ENCODE assay signal across 8 cellular contexts in the genomic region with DNA sequence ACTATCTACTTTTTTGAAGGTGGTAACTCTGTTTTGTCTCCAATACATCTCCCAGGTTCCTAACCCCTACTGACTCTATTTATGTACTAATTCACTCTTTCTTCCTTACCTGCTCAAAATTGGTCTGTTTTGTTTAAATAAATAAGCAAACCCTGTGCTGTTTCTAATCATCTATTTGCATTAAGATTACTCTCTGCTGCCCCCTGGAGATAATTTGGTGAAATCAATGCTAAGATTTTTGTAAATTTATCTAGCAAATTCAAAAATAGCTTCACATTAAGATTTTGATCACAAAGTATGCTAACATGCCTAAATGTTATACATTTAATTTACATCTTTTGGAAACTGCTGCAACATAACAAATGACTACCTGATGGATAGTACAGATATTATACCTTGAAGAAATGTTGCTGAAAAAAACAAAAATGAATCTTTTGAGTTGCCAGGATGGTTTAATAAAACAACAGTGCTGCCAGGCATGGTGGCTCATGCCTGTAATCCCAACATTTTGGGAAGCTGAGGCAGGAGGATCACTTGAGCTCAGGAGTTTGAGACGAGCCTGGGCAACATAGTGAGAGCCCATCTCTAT. TPM values are rescaled to one million over a fixed set of nuclear protein-coding genes. Genes with fewer than 3 reads are reported as not detected.
DNase-seq lines count a peak whose midpoint lies in the region; ATAC-seq, FAIRE-seq and TF ChIP-seq lines count a peak whose summit lies in the region.

No MANE protein-coding gene starts in this region.

- no peak overlapping the region for H3K4me3 Mint-ChIP-seq in osteocyte (ENCODE audit: unreplicated experiment)

- H3K27ac ChIP-seq in OCI-LY7 (ENCODE audit: low read depth, low read length, poor library complexity, severe bottlenecking) = no peak overlapping the region
- H3K27ac ChIP-seq in endothelial cell of umbilical vein (ENCODE audit: insufficient read depth, low read depth, low read length) = no peak overlapping the region

- H3K9me3 Mint-ChIP-seq in osteocyte (ENCODE audit: unreplicated experiment) = no peaks in the 10 kb centered on the region

- TF ChIP-seq POLR2A in endothelial cell of umbilical vein (IDR thresholded peaks at IDR 0.05; ENCODE audit: low read depth, low read length) = no peak

- DNase-seq in AML-193 (lab: John Stamatoyannopoulos, UW) (peak; percentile 78 to 84), GM13976 (ENCODE audit: low spot score) (no peak), OCI-LY7 (ENCODE audit: low spot score) (peak; percentile 63), endothelial cell of umbilical vein (ENCODE audit: low read depth, low spot score) (peak; percentile 48), osteocyte (ENCODE audit: extremely low spot score, unreplicated experiment) (no peak)
- no peak for DNase-seq in activated CD8-positive, alpha-beta memory T cell treated with anti-CD3 and anti-CD28 coated beads, Interleukin-2, amount 50 U/mL, for 4 hours
- no peak for DNase-seq in activated naive CD4-positive, alpha-beta T cell (lab: John Stamatoyannopoulos, UW)

- H3K4me3 ChIP-seq in OCI-LY7 (ENCODE audit: low read depth, low read length, poor library complexity, severe bottlenecking) = no peak overlapping the region
- H3K4me3 ChIP-seq in endothelial cell of umbilical vein (replicated peaks in 1 of 3; ENCODE audit: insufficient read depth in 1 of 3, low read depth in 1 of 3, low read length in 3 of 3) = no peak overlapping the region

- H4K20me1 ChIP-seq in OCI-LY7 (ENCODE audit: insufficient read depth, low read length) (no peaks in the 10 kb centered on the region), endothelial cell of umbilical vein (replicated peaks; ENCODE audit: control insufficient read depth, extremely low read depth, insufficient read depth, low read length) (no peaks in the 10 kb centered on the region)

- peak; percentile 10 for TF ChIP-seq CTCF in GM13976 (IDR thresholded peaks at IDR 0.05; ENCODE audit: borderline replicate concordance, control extremely low read depth, extremely low read depth, insufficient read depth, missing control alignments)
- peak; percentile 94 for TF ChIP-seq CTCF in OCI-LY7 (conservative IDR thresholded peaks at IDR 0.05; ENCODE audit: low read length)
- TF ChIP-seq CTCF in endothelial cell of umbilical vein (IDR thresholded peaks at IDR 0.05; ENCODE audit: extremely low read depth in 1 of 2, insufficient read depth in 1 of 2, low read depth in 1 of 2, low read length in 2 of 2) = peak; percentile 34 to 36
- peak; percentile 73 for TF ChIP-seq CTCF in osteocyte (IDR thresholded peaks at IDR 0.05)

- FAIRE-seq in endothelial cell of umbilical vein (lab: Jason Lieb, UNC) = peak; percentile 61

- no peak overlapping the region for H2AFZ ChIP-seq in OCI-LY7 (ENCODE audit: low read length)
- H2AFZ ChIP-seq in endothelial cell of umbilical vein (ENCODE audit: low read depth, low read length) = no peak overlapping the region

- peaks cover 13% of the 10 kb centered on the region for H3K27me3 Mint-ChIP-seq in osteocyte (ENCODE audit: unreplicated experiment)

- peaks cover 4% of the 10 kb centered on the region for H3K4me1 Mint-ChIP-seq in osteocyte (ENCODE audit: unreplicated experiment)

- no peaks in the 10 kb centered on the region for H3K9me1 ChIP-seq in endothelial cell of umbilical vein (replicated peaks; ENCODE audit: control insufficient read depth, extremely low read depth, insufficient read depth, low read length)

- in situ Hi-C loops in GM13976 (cut with MboI; ENCODE audit: low sequenced_read_pairs, unreplicated experiment) = loop anchor here (5.0 to 25.0 kb wide), 4 partner anchors 235 to 842 kb away; a partner anchor contains a TSS

- H3K4me2 ChIP-seq in OCI-LY7 (ENCODE audit: low read length) (no peak overlapping the region), endothelial cell of umbilical vein (ENCODE audit: insufficient read depth, low read length) (no peak overlapping the region)

- CTCF ChIA-PET in OCI-LY7 (lab: Charles Lee; ENCODE audit: unreplicated experiment) = interaction anchor here (1.3 to 1.6 kb wide), 2 partner anchors 8 to 244 kb away, joined by 8 to 12 read pairs; no protein-coding TSS in a partner anchor
- CTCF ChIA-PET in endothelial cell of umbilical vein (lab: Charles Lee) = interaction anchor here (0.6 to 5.9 kb wide), 48 partner anchors 8 to 932 kb away, joined by 3 to 184 read pairs (median 4); a partner anchor contains a TSS

- ATAC-seq in HG03097 (IDR thresholded peaks at IDR 0.05; ENCODE audit: low FRiP score, unreplicated experiment) = no peak

- no peak overlapping the region for H3K27ac Mint-ChIP-seq in osteocyte (ENCODE audit: unreplicated experiment)

- H3K36me3 ChIP-seq in OCI-LY7 (ENCODE audit: insufficient read depth, low read length) = no peaks in the 10 kb centered on the region
- H3K36me3 ChIP-seq in endothelial cell of umbilical vein (ENCODE audit: control insufficient read depth in 2 of 2, extremely low read depth in 1 of 2, insufficient read depth in 2 of 2, low read length in 2 of 2) = no peaks in the 10 kb centered on the region

- dilution Hi-C loops in endothelial cell of umbilical vein (cut with MboI; ENCODE audit: extremely low pct_ligation_motif_present, low sequenced_read_pairs) = no loop called here

- H3K79me2 ChIP-seq in OCI-LY7 (ENCODE audit: insufficient read depth, low read depth, low read length) (no peaks in the 10 kb centered on the region), endothelial cell of umbilical vein (ENCODE audit: control insufficient read depth, insufficient read depth, low read length) (no peaks in the 10 kb centered on the region)

- no peaks in the 10 kb centered on the region for H3K36me3 Mint-ChIP-seq in osteocyte (ENCODE audit: unreplicated experiment)

- H3K9ac ChIP-seq in endothelial cell of umbilical vein (replicated peaks; ENCODE audit: extremely low read depth, insufficient read depth, low read length) = no peak overlapping the region

- BruUV-seq in OCI-LY7 (replicated peaks; lab: Mats Ljungman, UMichigan) (no TSS peak), endothelial cell of umbilical vein (replicated peaks; lab: Mats Ljungman, UMichigan) (no TSS peak)

- POLR2A ChIA-PET in OCI-LY7 (lab: Charles Lee) = interaction anchor here (0.6 to 2.1 kb wide), 6 partner anchors 9 to 367 kb away, joined by 3 to 11 read pairs (median 4); a partner anchor contains a TSS
- POLR2A ChIA-PET in endothelial cell of umbilical vein (lab: Charles Lee) = interaction anchor here (0.6 kb wide), 1 partner anchor 40 kb away, joined by 11 read pairs; a partner anchor contains a TSS

- intact Hi-C loops in OCI-LY7 (cut with micrococcal nuclease; ENCODE audit: unreplicated experiment) = loop anchor here (1.0 to 2.0 kb wide), 3 partner anchors 167 to 336 kb away; no protein-coding TSS in a partner anchor
- intact Hi-C loops in endothelial cell of umbilical vein (cut with micrococcal nuclease) = loop anchor here (1.0 kb wide), 4 partner anchors 245 to 686 kb away; no protein-coding TSS in a partner anchor

- peaks cover 3 to 13% of the 10 kb centered on the region in 2 experiments for H3K27me3 ChIP-seq in endothelial cell of umbilical vein (ENCODE audit: control insufficient read depth in 2 of 2, insufficient read depth in 2 of 2, low read length in 2 of 2)

- H3K9me2 ChIP-seq in OCI-LY7 (ENCODE audit: insufficient read depth, low read length) = no peaks in the 10 kb centered on the region

- H3K4me1 ChIP-seq in OCI-LY7 (ENCODE audit: insufficient read depth, low read length, poor library complexity, severe bottlenecking) (peaks cover 19% of the 10 kb centered on the region), endothelial cell of umbilical vein (ENCODE audit: control insufficient read depth, extremely low read depth, insufficient read depth, low read length) (no peaks in the 10 kb centered on the region)

- no peaks in the 10 kb centered on the region for H3K9me3 ChIP-seq in OCI-LY7 (ENCODE audit: low read length)
- no peaks in the 10 kb centered on the region for H3K9me3 ChIP-seq in endothelial cell of umbilical vein (replicated peaks; ENCODE audit: control insufficient read depth, insufficient read depth, low read length)

TF ChIP-seq in endothelial cell of umbilical vein, 7 proteins besides CTCF, POLR2A, EP300 and RAD21:
- no peak for TF ChIP-seq FOS (IDR thresholded peaks at IDR 0.05; ENCODE audit: borderline replicate concordance, insufficient read depth, low read length)
- no peak for TF ChIP-seq GATA2 (IDR thresholded peaks at IDR 0.05; ENCODE audit: insufficient read depth, insufficient read length, low read depth, low read length)
- TF ChIP-seq POLR2AphosphoS5 (IDR thresholded peaks at IDR 0.05; ENCODE audit: insufficient read depth, low read depth, low read length) = no peak
- no peak for TF ChIP-seq JUN (IDR thresholded peaks at IDR 0.05; ENCODE audit: borderline replicate concordance, insufficient read depth, insufficient read length, low read depth)

RNA-seq across cellular contexts. Expression of a gene that starts 4.4 kb away (rescaled TPM):
- total RNA-seq in OCI-LY7 (2014; rRNA removed; shearing (Covaris generic)) = 0.18 TPM in 1 of 2 replicates, not detected in the other
- 0.17 and 0.25 TPM in 2 replicates for total RNA-seq in OCI-LY7 (2022)
- not detected in 2 replicates for total RNA-seq in endothelial cell of umbilical vein
- not detected in 2 replicates for polyA plus RNA-seq in endothelial cell of umbilical vein
- polyA plus RNA-seq in endothelial cell of umbilical vein (2011; cell fraction: cytosol; rRNA removed) = not detected in 2 replicates
- 0.14 TPM in 1 of 2 replicates, not detected in the other for polyA plus RNA-seq in endothelial cell of umbilical vein (2011; cell fraction: nucleus; rRNA removed)
- polyA plus RNA-seq in endothelial cell of umbilical vein (2012) = not detected in 2 replicates
- not detected in 2 replicates for polyA minus RNA-seq in endothelial cell of umbilical vein
- not detected for polyA minus RNA-seq in endothelial cell of umbilical vein (2011; cell fraction: cytosol; rRNA and poly(A)+ RNA removed)
- polyA minus RNA-seq in endothelial cell of umbilical vein (2011; cell fraction: nucleus; rRNA and poly(A)+ RNA removed) = not detected in 2 replicates
- not detected in 2 replicates for total RNA-seq in osteocyte

RNA-seq across cellular contexts. Expression of a gene that starts 11.4 kb away (rescaled TPM):
- 17.6 and 23.8 TPM in 2 replicates for total RNA-seq in OCI-LY7 (2014; rRNA removed; shearing (Covaris generic))
- total RNA-seq in OCI-LY7 (2022) (20.3 and 21.9 TPM in 2 replicates), endothelial cell of umbilical vein (13.7 and 15.4 TPM in 2 replicates), osteocyte (18.2 and 19.9 TPM in 2 replicates)
- polyA plus RNA-seq in endothelial cell of umbilical vein = 20.2 and 23.6 TPM in 2 replicates
- polyA plus RNA-seq in endothelial cell of umbilical vein (2011; cell fraction: cytosol; rRNA removed) = 15.5 and 20.2 TPM in 2 replicates
- 11.7 and 13.3 TPM in 2 replicates for polyA plus RNA-seq in endothelial cell of umbilical vein (2011; cell fraction: nucleus; rRNA removed)
- 10.7 and 18.4 TPM in 2 replicates for polyA plus RNA-seq in endothelial cell of umbilical vein (2012)
- 9.6 and 14.3 TPM in 2 replicates for polyA minus RNA-seq in endothelial cell of umbilical vein
- polyA minus RNA-seq in endothelial cell of umbilical vein (2011; cell fraction: cytosol; rRNA and poly(A)+ RNA removed) = 22.9 TPM
- polyA minus RNA-seq in endothelial cell of umbilical vein (2011; cell fraction: nucleus; rRNA and poly(A)+ RNA removed) = 15.3 and 18.8 TPM in 2 replicates

Comparison
In these comparisons a context has a peak if more than half of its experiments do, and no peak if none do; other contexts are left out.
1. DNase-seq: peak in AML-193 (2 of 2), OCI-LY7 (single experiment) and endothelial cell of umbilical vein (single experiment); none in GM13976 (single experiment), osteocyte (single experiment), activated CD8-positive, alpha-beta memory T cell treated with anti-CD3 and anti-CD28 coated beads, Interleukin-2, amount 50 U/mL, for 4 hours (single experiment) and activated naive CD4-positive, alpha-beta T cell (0 of 4).
2. CTCF ChIP-seq: peak in every context shown above with its lines; median percentile 94 in OCI-LY7; 73 in osteocyte; 35 in endothelial cell of umbilical vein; 10 in GM13976.